Comparison of ENCODE assay signal across 8 cellular contexts in the genomic region with DNA sequence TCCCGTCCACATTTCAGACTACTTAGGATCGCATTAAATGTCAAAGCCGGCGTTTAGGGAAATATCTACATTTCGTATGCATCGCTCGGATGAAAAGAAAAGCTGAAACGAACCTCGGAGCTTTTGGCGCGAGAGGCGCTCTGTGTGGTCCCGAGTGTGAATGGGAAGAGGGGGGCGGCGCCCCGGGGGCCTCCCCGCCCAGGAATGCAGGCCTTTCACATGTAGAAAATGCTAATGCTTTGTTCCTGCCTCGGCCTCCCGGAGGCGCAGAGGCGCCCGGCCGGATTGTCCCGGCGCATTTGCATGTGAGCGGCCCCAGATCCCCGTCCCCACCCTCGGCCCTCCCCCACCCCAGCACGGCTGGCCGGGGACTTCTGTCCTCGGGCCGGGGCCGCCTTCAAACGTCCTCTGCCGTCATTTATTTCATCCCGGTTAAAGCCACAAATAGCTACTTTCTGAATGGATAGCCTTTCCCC. TPM values are rescaled to one million over a fixed set of nuclear protein-coding genes. Genes with fewer than 3 reads are reported as not detected.
A peak's percentile ranks its signal among the peaks of the same experiment; 100 is the strongest.
DNase-seq lines count a peak whose midpoint lies in the region; ATAC-seq, FAIRE-seq and TF ChIP-seq lines count a peak whose summit lies in the region.

No MANE protein-coding gene starts in this region.

- intact Hi-C loops in lower lobe of right lung (cut with DNase I) = no loop called here

- H3K9ac ChIP-seq in BLaER1 = peak overlapping the region; percentile 49; the same call in 1 of the 2 replicates

- H3K27ac ChIP-seq in BLaER1 = no peak overlapping the region
- peak overlapping the region; percentile 54 for H3K27ac ChIP-seq in RWPE1
- H3K27ac ChIP-seq in lower lobe of right lung = peak overlapping the region; percentile 69
- no peak overlapping the region for H3K27ac ChIP-seq in thoracic aorta

- DNase-seq in RWPE1 (ENCODE audit: low spot score) = peak; percentile 16
- peak; percentile 97 for DNase-seq in ecto neural progenitor cell (ENCODE audit: low spot score)
- peak; percentile 78 for DNase-seq in lower lobe of right lung
- no peak for DNase-seq in thoracic aorta (ENCODE audit: low spot score)
- DNase-seq in D721Med (ENCODE audit: insufficient read length, low spot score) = no peak

- H3K4me3 ChIP-seq in BLaER1 (peak overlapping the region; percentile 68), lower lobe of right lung (peak overlapping the region; percentile 69), thoracic aorta (peak overlapping the region; percentile 88)

- H3K4me2 ChIP-seq in BLaER1 = peak overlapping the region; percentile 93

- H3K36me3 ChIP-seq in BLaER1 (peaks cover 17% of the 10 kb centered on the region), lower lobe of right lung (peaks cover 2% of the 10 kb centered on the region), thoracic aorta (no peaks in the 10 kb centered on the region)

- POLR2A ChIA-PET in RWPE1 (lab: Yijun Ruan, JAX; ENCODE audit: low non-redundant PET) = no interaction called here

- H3K9me3 ChIP-seq in BLaER1 = no peaks in the 10 kb centered on the region
- H3K9me3 ChIP-seq in lower lobe of right lung = no peaks in the 10 kb centered on the region
- no peaks in the 10 kb centered on the region for H3K9me3 ChIP-seq in thoracic aorta

- H3K27me3 ChIP-seq in BLaER1 (no peaks in the 10 kb centered on the region), lower lobe of right lung (ENCODE audit: low read depth) (no peaks in the 10 kb centered on the region), thoracic aorta (replicated peaks; ENCODE audit: insufficient read depth) (no peaks in the 10 kb centered on the region)

- CTCF ChIA-PET in RWPE1 (lab: Yijun Ruan, JAX) = interaction anchor here (0.6 to 0.7 kb wide), 2 partner anchors 9 to 33 kb away, joined by 4 read pairs; no protein-coding TSS in a partner anchor

- no peak for FAIRE-seq in D721Med (lab: Jason Lieb, UNC)

- TF ChIP-seq CTCF in RWPE1 (conservative IDR thresholded peaks at IDR 0.05; ENCODE audit: low read depth) (no peak), lower lobe of right lung (IDR thresholded peaks at IDR 0.05) (no peak), thoracic aorta (IDR thresholded peaks at IDR 0.05) (no peak), D721Med (IDR thresholded peaks at IDR 0.05; ENCODE audit: insufficient read depth, missing control alignments) (no peak)

- no peaks in the 10 kb centered on the region for H4K20me1 ChIP-seq in BLaER1

- ATAC-seq in GM18870 (IDR thresholded peaks at IDR 0.05; ENCODE audit: unreplicated experiment) = peak; percentile 15
- ATAC-seq in HG03103 (IDR thresholded peaks at IDR 0.05; ENCODE audit: low read depth, unreplicated experiment) = peak; percentile 19
- ATAC-seq in lower lobe of right lung = peak; percentile 78 to 81
- ATAC-seq in thoracic aorta (ENCODE audit: insufficient number of reproducible peaks, low FRiP score, low read depth) = no peak

- H3K4me1 ChIP-seq in BLaER1 (peaks cover 9% of the 10 kb centered on the region), lower lobe of right lung (peaks cover 7% of the 10 kb centered on the region), thoracic aorta (ENCODE audit: control insufficient read depth in 1 of 2, low read depth in 2 of 2) (peaks cover 3 to 6% of the 10 kb centered on the region in 2 donors)

RNA-seq across cellular contexts. Expression of a gene that starts 37.0 kb away (rescaled TPM):
- total RNA-seq in lower lobe of right lung (2.5 TPM), thoracic aorta (not detected)

Comparison
In these comparisons a context has a peak if more than half of its experiments do, and no peak if none do; other contexts are left out.
1. H3K27ac ChIP-seq: peak in RWPE1 (single experiment) and lower lobe of right lung (single experiment); none in BLaER1 (single experiment) and thoracic aorta (0 of 2).
2. DNase-seq: peak in RWPE1 (single experiment), ecto neural progenitor cell (single experiment) and lower lobe of right lung (single experiment); none in thoracic aorta (single experiment) and D721Med (single experiment).
3. Peak in every context shown above with its lines, with median percentiles within 50 percentile points of each other: H3K4me3 ChIP-seq.